In genomic region chr4:152779513-152780266, GRCh38 we compare ENCODE assay signal across 1 cellular context.
TF ChIP-seq lines count a peak whose summit lies in the region.

TSS of gene ARFIP1 (plus strand) at chr4:152779954. CDS start at chr4:152829634, 49,680 bp downstream.
TSS of gene TIGD4 (minus strand) at chr4:152779730. CDS start at chr4:152771004, 8,726 bp downstream.

TF ChIP-seq in K562, 482 proteins besides CTCF, POLR2A, EP300 and RAD21 (continued from another document and continues in another):
- TF ChIP-seq, protein P1, sequence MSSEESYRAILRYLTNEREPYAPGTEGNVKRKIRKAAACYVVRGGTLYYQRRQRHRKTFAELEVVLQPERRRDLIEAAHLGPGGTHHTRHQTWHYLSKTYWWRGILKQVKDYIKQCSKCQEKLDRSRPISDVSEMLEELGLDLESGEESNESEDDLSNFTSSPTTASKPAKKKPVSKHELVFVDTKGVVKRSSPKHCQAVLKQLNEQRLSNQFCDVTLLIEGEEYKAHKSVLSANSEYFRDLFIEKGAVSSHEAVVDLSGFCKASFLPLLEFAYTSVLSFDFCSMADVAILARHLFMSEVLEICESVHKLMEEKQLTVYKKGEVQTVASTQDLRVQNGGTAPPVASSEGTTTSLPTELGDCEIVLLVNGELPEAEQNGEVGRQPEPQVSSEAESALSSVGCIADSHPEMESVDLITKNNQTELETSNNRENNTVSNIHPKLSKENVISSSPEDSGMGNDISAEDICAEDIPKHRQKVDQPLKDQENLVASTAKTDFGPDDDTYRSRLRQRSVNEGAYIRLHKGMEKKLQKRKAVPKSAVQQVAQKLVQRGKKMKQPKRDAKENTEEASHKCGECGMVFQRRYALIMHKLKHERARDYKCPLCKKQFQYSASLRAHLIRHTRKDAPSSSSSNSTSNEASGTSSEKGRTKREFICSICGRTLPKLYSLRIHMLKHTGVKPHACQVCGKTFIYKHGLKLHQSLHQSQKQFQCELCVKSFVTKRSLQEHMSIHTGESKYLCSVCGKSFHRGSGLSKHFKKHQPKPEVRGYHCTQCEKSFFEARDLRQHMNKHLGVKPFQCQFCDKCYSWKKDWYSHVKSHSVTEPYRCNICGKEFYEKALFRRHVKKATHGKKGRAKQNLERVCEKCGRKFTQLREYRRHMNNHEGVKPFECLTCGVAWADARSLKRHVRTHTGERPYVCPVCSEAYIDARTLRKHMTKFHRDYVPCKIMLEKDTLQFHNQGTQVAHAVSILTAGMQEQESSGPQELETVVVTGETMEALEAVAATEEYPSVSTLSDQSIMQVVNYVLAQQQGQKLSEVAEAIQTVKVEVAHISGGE (CRISPR knock-in tag; IDR thresholded peaks at IDR 0.05): peak in 2 of 3 experiments; percentile 32 to 86; a peak in 2 of 6 replicates
- TF ChIP-seq, protein P2, sequence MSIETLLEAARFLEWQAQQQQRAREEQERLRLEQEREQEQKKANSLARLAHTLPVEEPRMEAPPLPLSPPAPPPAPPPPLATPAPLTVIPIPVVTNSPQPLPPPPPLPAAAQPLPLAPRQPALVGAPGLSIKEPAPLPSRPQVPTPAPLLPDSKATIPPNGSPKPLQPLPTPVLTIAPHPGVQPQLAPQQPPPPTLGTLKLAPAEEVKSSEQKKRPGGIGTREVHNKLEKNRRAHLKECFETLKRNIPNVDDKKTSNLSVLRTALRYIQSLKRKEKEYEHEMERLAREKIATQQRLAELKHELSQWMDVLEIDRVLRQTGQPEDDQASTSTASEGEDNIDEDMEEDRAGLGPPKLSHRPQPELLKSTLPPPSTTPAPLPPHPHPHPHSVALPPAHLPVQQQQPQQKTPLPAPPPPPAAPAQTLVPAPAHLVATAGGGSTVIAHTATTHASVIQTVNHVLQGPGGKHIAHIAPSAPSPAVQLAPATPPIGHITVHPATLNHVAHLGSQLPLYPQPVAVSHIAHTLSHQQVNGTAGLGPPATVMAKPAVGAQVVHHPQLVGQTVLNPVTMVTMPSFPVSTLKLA (conservative IDR thresholded peaks at IDR 0.05): peak; percentile 40 to 81
- TF ChIP-seq ZEB2 (IDR thresholded peaks at IDR 0.05) (peak; percentile 38; the same call in 1 of the 2 replicates), GABPA (tag; conservative IDR thresholded peaks at IDR 0.05; ENCODE audit: low read depth) (peak; percentile 98), ZFX (CRISPR knock-in tag; IDR thresholded peaks at IDR 0.05) (peak; percentile 70), FOXP4 (CRISPR knock-in tag; IDR thresholded peaks at IDR 0.05; ENCODE audit: borderline replicate concordance) (peak; percentile 82; the same call in 1 of the 2 replicates), HDAC1 (IDR thresholded peaks at IDR 0.05) (peak in 1 of 2 experiments; percentile 78; a peak in 2 of 4 replicates), PHF20 (IDR thresholded peaks at IDR 0.05; ENCODE audit: partially characterized antibody) (peak; percentile 86), DIDO1 (tag; IDR thresholded peaks at IDR 0.05; ENCODE audit: low read depth) (0 out of 2 replicates have a peak, but pooled peaks have one; percentile 78), ZNF511 (CRISPR knock-in tag; IDR thresholded peaks at IDR 0.05) (no peak), SIN3A (IDR thresholded peaks at IDR 0.05; ENCODE audit: borderline replicate concordance in 2 of 2, control insufficient read depth in 1 of 2, low read depth in 2 of 2, low read length in 2 of 2) (peak; percentile 70 to 77; a peak in 2 of 4 replicates), ZBTB33 (CRISPR knock-in tag; IDR thresholded peaks at IDR 0.05) (peak; percentile 54; the same call in 1 of the 2 replicates), HLTF (IDR thresholded peaks at IDR 0.05) (peak; percentile 20; the same call in 1 of the 2 replicates), RERE (CRISPR knock-in tag; IDR thresholded peaks at IDR 0.05; ENCODE audit: borderline replicate concordance) (no peak), TAF9B (IDR thresholded peaks at IDR 0.05; ENCODE audit: partially characterized antibody) (peak; percentile 92), RREB1 (CRISPR knock-in tag; IDR thresholded peaks at IDR 0.05) (peak; percentile 92)
- TF ChIP-seq, protein P3, sequence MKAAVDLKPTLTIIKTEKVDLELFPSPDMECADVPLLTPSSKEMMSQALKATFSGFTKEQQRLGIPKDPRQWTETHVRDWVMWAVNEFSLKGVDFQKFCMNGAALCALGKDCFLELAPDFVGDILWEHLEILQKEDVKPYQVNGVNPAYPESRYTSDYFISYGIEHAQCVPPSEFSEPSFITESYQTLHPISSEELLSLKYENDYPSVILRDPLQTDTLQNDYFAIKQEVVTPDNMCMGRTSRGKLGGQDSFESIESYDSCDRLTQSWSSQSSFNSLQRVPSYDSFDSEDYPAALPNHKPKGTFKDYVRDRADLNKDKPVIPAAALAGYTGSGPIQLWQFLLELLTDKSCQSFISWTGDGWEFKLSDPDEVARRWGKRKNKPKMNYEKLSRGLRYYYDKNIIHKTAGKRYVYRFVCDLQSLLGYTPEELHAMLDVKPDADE (conservative IDR thresholded peaks at IDR 0.05; ENCODE audit: control insufficient read depth, low read depth, low read length): 0 out of 2 replicates have a peak, but pooled peaks have one; percentile 25
- TF ChIP-seq, protein P4, sequence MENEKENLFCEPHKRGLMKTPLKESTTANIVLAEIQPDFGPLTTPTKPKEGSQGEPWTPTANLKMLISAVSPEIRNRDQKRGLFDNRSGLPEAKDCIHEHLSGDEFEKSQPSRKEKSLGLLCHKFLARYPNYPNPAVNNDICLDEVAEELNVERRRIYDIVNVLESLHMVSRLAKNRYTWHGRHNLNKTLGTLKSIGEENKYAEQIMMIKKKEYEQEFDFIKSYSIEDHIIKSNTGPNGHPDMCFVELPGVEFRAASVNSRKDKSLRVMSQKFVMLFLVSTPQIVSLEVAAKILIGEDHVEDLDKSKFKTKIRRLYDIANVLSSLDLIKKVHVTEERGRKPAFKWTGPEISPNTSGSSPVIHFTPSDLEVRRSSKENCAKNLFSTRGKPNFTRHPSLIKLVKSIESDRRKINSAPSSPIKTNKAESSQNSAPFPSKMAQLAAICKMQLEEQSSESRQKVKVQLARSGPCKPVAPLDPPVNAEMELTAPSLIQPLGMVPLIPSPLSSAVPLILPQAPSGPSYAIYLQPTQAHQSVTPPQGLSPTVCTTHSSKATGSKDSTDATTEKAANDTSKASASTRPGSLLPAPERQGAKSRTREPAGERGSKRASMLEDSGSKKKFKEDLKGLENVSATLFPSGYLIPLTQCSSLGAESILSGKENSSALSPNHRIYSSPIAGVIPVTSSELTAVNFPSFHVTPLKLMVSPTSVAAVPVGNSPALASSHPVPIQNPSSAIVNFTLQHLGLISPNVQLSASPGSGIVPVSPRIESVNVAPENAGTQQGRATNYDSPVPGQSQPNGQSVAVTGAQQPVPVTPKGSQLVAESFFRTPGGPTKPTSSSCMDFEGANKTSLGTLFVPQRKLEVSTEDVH (IDR thresholded peaks at IDR 0.05; ENCODE audit: low read depth, partially characterized antibody): peak; percentile 87
